1 cellular context compared by ENCODE assay signal in the genomic region with DNA sequence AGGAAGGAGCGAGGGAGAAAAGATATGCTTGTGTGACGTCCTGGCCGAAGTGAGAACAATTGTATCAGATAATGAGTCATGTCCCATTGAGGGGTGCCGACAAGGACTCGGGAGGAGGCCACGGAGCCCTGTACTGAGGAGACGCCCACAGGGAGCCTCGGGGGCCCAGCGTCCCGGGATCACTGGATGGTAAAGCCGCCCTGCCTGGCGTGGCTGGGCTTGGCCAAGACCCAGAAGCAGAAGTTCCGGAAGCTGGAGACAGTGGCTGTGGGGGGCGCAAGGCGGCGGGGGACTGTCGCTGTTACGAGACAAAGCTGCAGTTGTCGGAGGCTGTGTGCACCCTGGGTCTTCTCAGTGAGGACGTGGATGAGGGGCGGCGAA.
TF ChIP-seq lines count a peak whose summit lies in the region.

No MANE protein-coding gene starts in this region.

TF ChIP-seq in H1, 55 proteins besides CTCF, POLR2A, EP300 and RAD21:
- TF ChIP-seq, protein P1, sequence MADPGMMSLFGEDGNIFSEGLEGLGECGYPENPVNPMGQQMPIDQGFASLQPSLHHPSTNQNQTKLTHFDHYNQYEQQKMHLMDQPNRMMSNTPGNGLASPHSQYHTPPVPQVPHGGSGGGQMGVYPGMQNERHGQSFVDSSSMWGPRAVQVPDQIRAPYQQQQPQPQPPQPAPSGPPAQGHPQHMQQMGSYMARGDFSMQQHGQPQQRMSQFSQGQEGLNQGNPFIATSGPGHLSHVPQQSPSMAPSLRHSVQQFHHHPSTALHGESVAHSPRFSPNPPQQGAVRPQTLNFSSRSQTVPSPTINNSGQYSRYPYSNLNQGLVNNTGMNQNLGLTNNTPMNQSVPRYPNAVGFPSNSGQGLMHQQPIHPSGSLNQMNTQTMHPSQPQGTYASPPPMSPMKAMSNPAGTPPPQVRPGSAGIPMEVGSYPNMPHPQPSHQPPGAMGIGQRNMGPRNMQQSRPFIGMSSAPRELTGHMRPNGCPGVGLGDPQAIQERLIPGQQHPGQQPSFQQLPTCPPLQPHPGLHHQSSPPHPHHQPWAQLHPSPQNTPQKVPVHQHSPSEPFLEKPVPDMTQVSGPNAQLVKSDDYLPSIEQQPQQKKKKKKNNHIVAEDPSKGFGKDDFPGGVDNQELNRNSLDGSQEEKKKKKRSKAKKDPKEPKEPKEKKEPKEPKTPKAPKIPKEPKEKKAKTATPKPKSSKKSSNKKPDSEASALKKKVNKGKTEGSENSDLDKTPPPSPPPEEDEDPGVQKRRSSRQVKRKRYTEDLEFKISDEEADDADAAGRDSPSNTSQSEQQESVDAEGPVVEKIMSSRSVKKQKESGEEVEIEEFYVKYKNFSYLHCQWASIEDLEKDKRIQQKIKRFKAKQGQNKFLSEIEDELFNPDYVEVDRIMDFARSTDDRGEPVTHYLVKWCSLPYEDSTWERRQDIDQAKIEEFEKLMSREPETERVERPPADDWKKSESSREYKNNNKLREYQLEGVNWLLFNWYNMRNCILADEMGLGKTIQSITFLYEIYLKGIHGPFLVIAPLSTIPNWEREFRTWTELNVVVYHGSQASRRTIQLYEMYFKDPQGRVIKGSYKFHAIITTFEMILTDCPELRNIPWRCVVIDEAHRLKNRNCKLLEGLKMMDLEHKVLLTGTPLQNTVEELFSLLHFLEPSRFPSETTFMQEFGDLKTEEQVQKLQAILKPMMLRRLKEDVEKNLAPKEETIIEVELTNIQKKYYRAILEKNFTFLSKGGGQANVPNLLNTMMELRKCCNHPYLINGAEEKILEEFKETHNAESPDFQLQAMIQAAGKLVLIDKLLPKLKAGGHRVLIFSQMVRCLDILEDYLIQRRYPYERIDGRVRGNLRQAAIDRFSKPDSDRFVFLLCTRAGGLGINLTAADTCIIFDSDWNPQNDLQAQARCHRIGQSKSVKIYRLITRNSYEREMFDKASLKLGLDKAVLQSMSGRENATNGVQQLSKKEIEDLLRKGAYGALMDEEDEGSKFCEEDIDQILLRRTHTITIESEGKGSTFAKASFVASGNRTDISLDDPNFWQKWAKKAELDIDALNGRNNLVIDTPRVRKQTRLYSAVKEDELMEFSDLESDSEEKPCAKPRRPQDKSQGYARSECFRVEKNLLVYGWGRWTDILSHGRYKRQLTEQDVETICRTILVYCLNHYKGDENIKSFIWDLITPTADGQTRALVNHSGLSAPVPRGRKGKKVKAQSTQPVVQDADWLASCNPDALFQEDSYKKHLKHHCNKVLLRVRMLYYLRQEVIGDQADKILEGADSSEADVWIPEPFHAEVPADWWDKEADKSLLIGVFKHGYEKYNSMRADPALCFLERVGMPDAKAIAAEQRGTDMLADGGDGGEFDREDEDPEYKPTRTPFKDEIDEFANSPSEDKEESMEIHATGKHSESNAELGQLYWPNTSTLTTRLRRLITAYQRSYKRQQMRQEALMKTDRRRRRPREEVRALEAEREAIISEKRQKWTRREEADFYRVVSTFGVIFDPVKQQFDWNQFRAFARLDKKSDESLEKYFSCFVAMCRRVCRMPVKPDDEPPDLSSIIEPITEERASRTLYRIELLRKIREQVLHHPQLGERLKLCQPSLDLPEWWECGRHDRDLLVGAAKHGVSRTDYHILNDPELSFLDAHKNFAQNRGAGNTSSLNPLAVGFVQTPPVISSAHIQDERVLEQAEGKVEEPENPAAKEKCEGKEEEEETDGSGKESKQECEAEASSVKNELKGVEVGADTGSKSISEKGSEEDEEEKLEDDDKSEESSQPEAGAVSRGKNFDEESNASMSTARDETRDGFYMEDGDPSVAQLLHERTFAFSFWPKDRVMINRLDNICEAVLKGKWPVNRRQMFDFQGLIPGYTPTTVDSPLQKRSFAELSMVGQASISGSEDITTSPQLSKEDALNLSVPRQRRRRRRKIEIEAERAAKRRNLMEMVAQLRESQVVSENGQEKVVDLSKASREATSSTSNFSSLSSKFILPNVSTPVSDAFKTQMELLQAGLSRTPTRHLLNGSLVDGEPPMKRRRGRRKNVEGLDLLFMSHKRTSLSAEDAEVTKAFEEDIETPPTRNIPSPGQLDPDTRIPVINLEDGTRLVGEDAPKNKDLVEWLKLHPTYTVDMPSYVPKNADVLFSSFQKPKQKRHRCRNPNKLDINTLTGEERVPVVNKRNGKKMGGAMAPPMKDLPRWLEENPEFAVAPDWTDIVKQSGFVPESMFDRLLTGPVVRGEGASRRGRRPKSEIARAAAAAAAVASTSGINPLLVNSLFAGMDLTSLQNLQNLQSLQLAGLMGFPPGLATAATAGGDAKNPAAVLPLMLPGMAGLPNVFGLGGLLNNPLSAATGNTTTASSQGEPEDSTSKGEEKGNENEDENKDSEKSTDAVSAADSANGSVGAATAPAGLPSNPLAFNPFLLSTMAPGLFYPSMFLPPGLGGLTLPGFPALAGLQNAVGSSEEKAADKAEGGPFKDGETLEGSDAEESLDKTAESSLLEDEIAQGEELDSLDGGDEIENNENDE (IDR thresholded peaks at IDR 0.05; ENCODE audit: insufficient replicate concordance, low read length), result no peak
- TF ChIP-seq ASH2L (IDR thresholded peaks at IDR 0.05; ENCODE audit: low read length) (no peak), SIRT6 (IDR thresholded peaks at IDR 0.05; ENCODE audit: low read length) (no peak), FOSL1 (IDR thresholded peaks at IDR 0.05; ENCODE audit: insufficient read depth, low read depth, low read length) (no peak), EZH2 (IDR thresholded peaks at IDR 0.05; ENCODE audit: low read depth, low read length, severe bottlenecking) (no peak), CBX5 (IDR thresholded peaks at IDR 0.05; ENCODE audit: low read depth, low read length) (no peak), CHD1 (IDR thresholded peaks at IDR 0.05; ENCODE audit: low read depth, low read length) (no peak), CBX8 (IDR thresholded peaks at IDR 0.05; ENCODE audit: borderline replicate concordance, low read depth, low read length) (no peak), GTF2F1 (IDR thresholded peaks at IDR 0.05; ENCODE audit: borderline replicate concordance, low read depth, low read length) (no peak), KDM5A (IDR thresholded peaks at IDR 0.05; ENCODE audit: low read length) (no peak)
- TF ChIP-seq, protein P2, sequence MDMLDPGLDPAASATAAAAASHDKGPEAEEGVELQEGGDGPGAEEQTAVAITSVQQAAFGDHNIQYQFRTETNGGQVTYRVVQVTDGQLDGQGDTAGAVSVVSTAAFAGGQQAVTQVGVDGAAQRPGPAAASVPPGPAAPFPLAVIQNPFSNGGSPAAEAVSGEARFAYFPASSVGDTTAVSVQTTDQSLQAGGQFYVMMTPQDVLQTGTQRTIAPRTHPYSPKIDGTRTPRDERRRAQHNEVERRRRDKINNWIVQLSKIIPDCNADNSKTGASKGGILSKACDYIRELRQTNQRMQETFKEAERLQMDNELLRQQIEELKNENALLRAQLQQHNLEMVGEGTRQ (IDR thresholded peaks at IDR 0.05; ENCODE audit: low read length), result no peak
TF ChIP-seq in H1: peak in this region for 0.
